ENCODE assay signal across 10 cellular contexts in genomic region chr2:119106301-119106897, GRCh38. TPM values are rescaled to one million over a fixed set of nuclear protein-coding genes. Genes with fewer than 3 reads are reported as not detected.
DNase-seq lines count a peak whose midpoint lies in the region; ATAC-seq, FAIRE-seq and TF ChIP-seq lines count a peak whose summit lies in the region.
"Had no signal": no experiment of that assay in that cellular context is flagged by ENCODE, and none has a peak within 500 bp of the region (broad histone marks: within the 10 kb centered on the region; RNA-seq: fewer than 3 reads in every experiment).

No MANE protein-coding gene starts in this region.

- H3K4me3 Mint-ChIP-seq in activated T-helper 2 cell treated with anti-CD3 and anti-CD28 coated beads, Interferon-gamma antibody, Interleukin-2, Interleukin-4, amounts not matched to agents 10 μg/mL and 5 μg/mL and 100 μg/mL, durations not matched to agents 14 hours and 24 hours and 36 hours (ENCODE audit: low read depth), result no peak overlapping the region
- H3K4me3 Mint-ChIP-seq: brain had no signal

- H3K36me3 Mint-ChIP-seq in activated T-helper 2 cell treated with anti-CD3 and anti-CD28 coated beads, Interferon-gamma antibody, Interleukin-2, Interleukin-4, amounts not matched to agents 10 μg/mL and 5 μg/mL and 100 μg/mL, durations not matched to agents 14 hours and 24 hours and 36 hours (ENCODE audit: low read depth), result no peaks in the 10 kb centered on the region
- H3K36me3 Mint-ChIP-seq: brain had no signal

- H3K4me1 ChIP-seq in A673 (ENCODE audit: insufficient read depth, low read length, poor library complexity, severe bottlenecking), result no peaks in the 10 kb centered on the region
- H3K4me1 ChIP-seq: parathyroid adenoma had no signal

- H3K9me3 Mint-ChIP-seq in activated T-helper 2 cell treated with anti-CD3 and anti-CD28 coated beads, Interferon-gamma antibody, Interleukin-2, Interleukin-4, amounts not matched to agents 10 μg/mL and 5 μg/mL and 100 μg/mL, durations not matched to agents 14 hours and 24 hours and 36 hours, result peaks cover under 1% of the 10 kb centered on the region

- TF ChIP-seq CTCF in A673 (conservative IDR thresholded peaks at IDR 0.05; ENCODE audit: low read depth, low read length), result no peak

- H3K9me3 ChIP-seq in A673 (ENCODE audit: low read depth, low read length, poor library complexity, severe bottlenecking), result no peaks in the 10 kb centered on the region

- CTCF ChIA-PET in A673 (lab: Charles Lee), result no interaction called here

- H3K27me3 ChIP-seq in A673 (replicated peaks; ENCODE audit: insufficient read depth, low read depth, low read length, poor library complexity), result no peaks in the 10 kb centered on the region

- no peak for TF ChIP-seq EP300 in Ishikawa (IDR thresholded peaks at IDR 0.05; ENCODE audit: borderline replicate concordance)

- H3K27me3 Mint-ChIP-seq in activated T-helper 2 cell treated with anti-CD3 and anti-CD28 coated beads, Interferon-gamma antibody, Interleukin-2, Interleukin-4, amounts not matched to agents 10 μg/mL and 5 μg/mL and 100 μg/mL, durations not matched to agents 14 hours and 24 hours and 36 hours (ENCODE audit: low read depth), result no peaks in the 10 kb centered on the region

- DNase-seq in A673 (ENCODE audit: low spot score) (peak; percentile 65), left lobe of liver (ENCODE audit: low spot score) (no peak), HTR-8/SVneo (ENCODE audit: insufficient read length, low spot score) (no peak)
- DNase-seq in activated T-helper 2 cell treated with anti-CD3 and anti-CD28 coated beads, Interferon-gamma antibody, Interleukin-2, Interleukin-4, amounts not matched to agents 10 μg/mL and 5 μg/mL and 100 μg/mL, durations not matched to agents 14 hours and 24 hours and 36 hours (ENCODE audit: low spot score), result peak; percentile 17
- no peak for DNase-seq in activated effector memory CD4-positive, alpha-beta T cell treated with Interleukin-2 at 50 U/mL for 16 hours

- intact Hi-C loops in A673 (cut with micrococcal nuclease; ENCODE audit: unreplicated experiment), result no loop called here
- intact Hi-C loops in activated T-helper 2 cell treated with anti-CD3 and anti-CD28 coated beads, Interferon-gamma antibody, Interleukin-2, Interleukin-4, amounts not matched to agents 10 μg/mL and 5 μg/mL and 100 μg/mL, durations not matched to agents 14 hours and 24 hours and 36 hours (cut with micrococcal nuclease), result no loop called here

- H3K36me3 ChIP-seq in A673 (ENCODE audit: insufficient read depth, low read length, poor library complexity, severe bottlenecking), result no peaks in the 10 kb centered on the region

- ATAC-seq in left lobe of liver (peak; percentile 66), HG02981 (IDR thresholded peaks at IDR 0.05; ENCODE audit: unreplicated experiment) (no peak), HG03095 (IDR thresholded peaks at IDR 0.05; ENCODE audit: unreplicated experiment) (no peak)

- H3K4me1 Mint-ChIP-seq in activated T-helper 2 cell treated with anti-CD3 and anti-CD28 coated beads, Interferon-gamma antibody, Interleukin-2, Interleukin-4, amounts not matched to agents 10 μg/mL and 5 μg/mL and 100 μg/mL, durations not matched to agents 14 hours and 24 hours and 36 hours (ENCODE audit: low read depth), result no peaks in the 10 kb centered on the region
- H3K4me1 Mint-ChIP-seq: brain had no signal

- BruUV-seq in A673 (replicated peaks; lab: Mats Ljungman, UMichigan), result no TSS peak

- no peak for FAIRE-seq in HTR-8/SVneo (lab: Jason Lieb, UNC)

- no peak for TF ChIP-seq RAD21 in Ishikawa (IDR thresholded peaks at IDR 0.05; ENCODE audit: low read depth)

- H3K27ac ChIP-seq in A673 (ENCODE audit: low read depth, low read length, poor library complexity, severe bottlenecking), result no peak overlapping the region
- H3K27ac ChIP-seq: parathyroid adenoma had no signal

- POLR2A ChIA-PET in A673 (lab: Charles Lee; ENCODE audit: low non-redundant PET), result interaction anchor here (0.6 kb wide), 1 partner anchor 45 kb away, joined by 3 read pairs; no protein-coding TSS in a partner anchor

- no peak overlapping the region for H3K4me3 ChIP-seq in A673 (ENCODE audit: low read depth, low read length, poor library complexity, severe bottlenecking)

- H3K27ac Mint-ChIP-seq in activated T-helper 2 cell treated with anti-CD3 and anti-CD28 coated beads, Interferon-gamma antibody, Interleukin-2, Interleukin-4, amounts not matched to agents 10 μg/mL and 5 μg/mL and 100 μg/mL, durations not matched to agents 14 hours and 24 hours and 36 hours, result no peak overlapping the region
- H3K27ac Mint-ChIP-seq: brain had no signal

TF ChIP-seq in Ishikawa, 13 proteins besides CTCF, POLR2A, EP300 and RAD21:
- TF ChIP-seq REST (IDR thresholded peaks at IDR 0.05; ENCODE audit: low read depth) (peak; percentile 96), FOXM1 (IDR thresholded peaks at IDR 0.05; ENCODE audit: borderline replicate concordance, low read depth) (no peak)

RNA-seq across cellular contexts. Expression of gene C1QL2, which starts 52.2 kb away (rescaled TPM):
- total RNA-seq in A673 (2021), result 0.98 and 1.5 TPM in 2 replicates
- total RNA-seq in activated T-helper 2 cell treated with anti-CD3 and anti-CD28 coated beads, Interferon-gamma antibody, Interleukin-2, Interleukin-4, amounts not matched to agents 10 μg/mL and 5 μg/mL and 100 μg/mL, durations not matched to agents 14 hours and 24 hours and 36 hours, result not detected in 2 replicates
- total RNA-seq in left lobe of liver, result not detected

Comparison
In these comparisons a context has a peak if more than half of its experiments do, and no peak if none do; other contexts are left out.
1. DNase-seq: peak in A673 (single experiment) and activated T-helper 2 cell treated with anti-CD3 and anti-CD28 coated beads, Interferon-gamma antibody, Interleukin-2, Interleukin-4, amounts not matched to agents 10 μg/mL and 5 μg/mL and 100 μg/mL, durations not matched to agents 14 hours and 24 hours and 36 hours (single experiment); none in left lobe of liver (single experiment), activated effector memory CD4-positive, alpha-beta T cell treated with Interleukin-2 at 50 U/mL for 16 hours (single experiment) and HTR-8/SVneo (single experiment).